In genomic region chr1:20641986-20642385, GRCh38 we compare ENCODE assay signal across 3 cellular contexts.
TF ChIP-seq lines count a peak whose summit lies in the region.

No MANE protein-coding gene starts in this region.

TF ChIP-seq in GM23338, 12 proteins besides CTCF, POLR2A, EP300 and RAD21 (continues in another document):
- TF ChIP-seq, protein P1, sequence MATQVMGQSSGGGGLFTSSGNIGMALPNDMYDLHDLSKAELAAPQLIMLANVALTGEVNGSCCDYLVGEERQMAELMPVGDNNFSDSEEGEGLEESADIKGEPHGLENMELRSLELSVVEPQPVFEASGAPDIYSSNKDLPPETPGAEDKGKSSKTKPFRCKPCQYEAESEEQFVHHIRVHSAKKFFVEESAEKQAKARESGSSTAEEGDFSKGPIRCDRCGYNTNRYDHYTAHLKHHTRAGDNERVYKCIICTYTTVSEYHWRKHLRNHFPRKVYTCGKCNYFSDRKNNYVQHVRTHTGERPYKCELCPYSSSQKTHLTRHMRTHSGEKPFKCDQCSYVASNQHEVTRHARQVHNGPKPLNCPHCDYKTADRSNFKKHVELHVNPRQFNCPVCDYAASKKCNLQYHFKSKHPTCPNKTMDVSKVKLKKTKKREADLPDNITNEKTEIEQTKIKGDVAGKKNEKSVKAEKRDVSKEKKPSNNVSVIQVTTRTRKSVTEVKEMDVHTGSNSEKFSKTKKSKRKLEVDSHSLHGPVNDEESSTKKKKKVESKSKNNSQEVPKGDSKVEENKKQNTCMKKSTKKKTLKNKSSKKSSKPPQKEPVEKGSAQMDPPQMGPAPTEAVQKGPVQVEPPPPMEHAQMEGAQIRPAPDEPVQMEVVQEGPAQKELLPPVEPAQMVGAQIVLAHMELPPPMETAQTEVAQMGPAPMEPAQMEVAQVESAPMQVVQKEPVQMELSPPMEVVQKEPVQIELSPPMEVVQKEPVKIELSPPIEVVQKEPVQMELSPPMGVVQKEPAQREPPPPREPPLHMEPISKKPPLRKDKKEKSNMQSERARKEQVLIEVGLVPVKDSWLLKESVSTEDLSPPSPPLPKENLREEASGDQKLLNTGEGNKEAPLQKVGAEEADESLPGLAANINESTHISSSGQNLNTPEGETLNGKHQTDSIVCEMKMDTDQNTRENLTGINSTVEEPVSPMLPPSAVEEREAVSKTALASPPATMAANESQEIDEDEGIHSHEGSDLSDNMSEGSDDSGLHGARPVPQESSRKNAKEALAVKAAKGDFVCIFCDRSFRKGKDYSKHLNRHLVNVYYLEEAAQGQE (IDR thresholded peaks at IDR 0.05; ENCODE audit: unreplicated experiment) = no peak
- TF ChIP-seq EZH2 (IDR thresholded peaks at IDR 0.05; ENCODE audit: low read depth, unreplicated experiment) = no peak
- no peak for TF ChIP-seq NANOG (IDR thresholded peaks at IDR 0.05; ENCODE audit: borderline replicate concordance)
- TF ChIP-seq EZH2phosphoT487 (IDR thresholded peaks at IDR 0.05; ENCODE audit: unreplicated experiment) = no peak
- no peak for TF ChIP-seq STAT1 (IDR thresholded peaks at IDR 0.05; ENCODE audit: unreplicated experiment)
- no peak for TF ChIP-seq JUNB (IDR thresholded peaks at IDR 0.05; ENCODE audit: unreplicated experiment)

TF ChIP-seq in GM12891, 5 proteins besides CTCF, POLR2A, EP300 and RAD21:
- TF ChIP-seq POU2F2 (IDR thresholded peaks at IDR 0.05; ENCODE audit: low read depth, low read length) (no peak), PAX5 (IDR thresholded peaks at IDR 0.05; ENCODE audit: insufficient read depth, low read length, severe bottlenecking) (no peak), SPI1 (IDR thresholded peaks at IDR 0.05; ENCODE audit: low read depth, low read length) (no peak), TAF1 (IDR thresholded peaks at IDR 0.05; ENCODE audit: low read depth, low read length) (no peak), POLR2AphosphoS5 (IDR thresholded peaks at IDR 0.05; ENCODE audit: low read depth, low read length) (no peak)

TF ChIP-seq in HEK293T, 16 proteins besides CTCF, POLR2A, EP300 and RAD21:
- TF ChIP-seq FOXA1 (IDR thresholded peaks at IDR 0.05) (no peak), FOXM1 (IDR thresholded peaks at IDR 0.05; ENCODE audit: borderline replicate concordance) (no peak), CTBP1 (IDR thresholded peaks at IDR 0.05; ENCODE audit: borderline replicate concordance) (no peak), HDGF (IDR thresholded peaks at IDR 0.05; ENCODE audit: borderline replicate concordance) (no peak), ARNT (IDR thresholded peaks at IDR 0.05) (no peak)
TF ChIP-seq in HEK293T: peak in this region for 0.
